ENCODE assay signal across 9 cellular contexts in the genomic region with DNA sequence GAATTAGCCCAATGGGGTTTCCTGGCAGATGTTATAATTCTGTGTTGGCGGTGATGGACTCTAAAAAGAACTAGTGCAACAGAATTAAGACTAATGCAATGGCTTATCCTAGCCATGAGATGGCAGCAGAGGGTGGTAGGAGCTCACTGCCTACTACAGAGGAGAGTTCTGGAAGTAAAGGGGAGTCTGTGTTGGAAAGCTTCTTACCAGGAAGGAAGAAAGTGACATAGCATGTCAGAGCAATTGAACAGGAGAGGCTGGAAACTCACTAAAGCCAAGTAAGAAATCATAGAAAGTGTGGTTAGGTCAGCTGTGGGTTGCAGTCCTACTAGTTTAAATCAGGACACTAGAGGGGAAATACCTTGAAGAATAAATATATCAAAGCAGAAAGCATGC.
DNase-seq lines count a peak whose midpoint lies in the region; ATAC-seq and TF ChIP-seq lines count a peak whose summit lies in the region.
"Had no signal": no experiment of that assay in that cellular context is flagged by ENCODE, and none has a peak within 500 bp of the region (broad histone marks: within the 10 kb centered on the region; RNA-seq: fewer than 3 reads in every experiment).

No MANE protein-coding gene starts in this region.

- no peak overlapping the region for H3K4me2 ChIP-seq in parathyroid adenoma (ENCODE audit: low read length)

- H3K9me3 ChIP-seq in parathyroid adenoma (ENCODE audit: control insufficient read depth, low read length) = no peaks in the 10 kb centered on the region

- H3K4me1 ChIP-seq in parathyroid adenoma = no peaks in the 10 kb centered on the region

- DNase-seq in CD1c-positive myeloid dendritic cell (ENCODE audit: extremely low spot score) (peak; percentile 37), NCI-H1092 (lab: John Stamatoyannopoulos, UW) (peak; percentile 36), foreskin melanocyte (peak; percentile 14), OCI-M2 (lab: John Stamatoyannopoulos, UW; ENCODE audit: unreplicated experiment) (no peak)
- DNase-seq: activated B cell treated with CpG ODN at 0.5 μM for 24 hours had no signal

- H3K27me3 ChIP-seq in parathyroid adenoma (ENCODE audit: control insufficient read depth, insufficient read depth, low read length) = no peaks in the 10 kb centered on the region

- H3K9ac ChIP-seq in parathyroid adenoma = no peak overlapping the region

- H3K27ac ChIP-seq in parathyroid adenoma = no peak overlapping the region

- peak; percentile 70 for TF ChIP-seq CTCF in WI38 (IDR thresholded peaks at IDR 0.05; ENCODE audit: low read depth, low read length)
- peak; percentile 47 for TF ChIP-seq CTCF in parathyroid adenoma (IDR thresholded peaks at IDR 0.05)

- H3K36me3 ChIP-seq in parathyroid adenoma (ENCODE audit: control insufficient read depth, insufficient read depth, low read length) = no peaks in the 10 kb centered on the region

- H3K4me3 ChIP-seq in WI38 (ENCODE audit: low read depth, low read length) = no peak overlapping the region
- H3K4me3 ChIP-seq in parathyroid adenoma (ENCODE audit: low read depth, low read length) = no peak overlapping the region

- H2AFZ ChIP-seq in parathyroid adenoma = no peak overlapping the region

- H3K79me2 ChIP-seq in parathyroid adenoma = no peaks in the 10 kb centered on the region

- ATAC-seq in GM18498 (IDR thresholded peaks at IDR 0.05; ENCODE audit: unreplicated experiment) (peak; percentile 91), HG02678 (IDR thresholded peaks at IDR 0.05; ENCODE audit: unreplicated experiment) (peak; percentile 78)
